2 cellular contexts compared by ENCODE assay signal in the genomic region with DNA sequence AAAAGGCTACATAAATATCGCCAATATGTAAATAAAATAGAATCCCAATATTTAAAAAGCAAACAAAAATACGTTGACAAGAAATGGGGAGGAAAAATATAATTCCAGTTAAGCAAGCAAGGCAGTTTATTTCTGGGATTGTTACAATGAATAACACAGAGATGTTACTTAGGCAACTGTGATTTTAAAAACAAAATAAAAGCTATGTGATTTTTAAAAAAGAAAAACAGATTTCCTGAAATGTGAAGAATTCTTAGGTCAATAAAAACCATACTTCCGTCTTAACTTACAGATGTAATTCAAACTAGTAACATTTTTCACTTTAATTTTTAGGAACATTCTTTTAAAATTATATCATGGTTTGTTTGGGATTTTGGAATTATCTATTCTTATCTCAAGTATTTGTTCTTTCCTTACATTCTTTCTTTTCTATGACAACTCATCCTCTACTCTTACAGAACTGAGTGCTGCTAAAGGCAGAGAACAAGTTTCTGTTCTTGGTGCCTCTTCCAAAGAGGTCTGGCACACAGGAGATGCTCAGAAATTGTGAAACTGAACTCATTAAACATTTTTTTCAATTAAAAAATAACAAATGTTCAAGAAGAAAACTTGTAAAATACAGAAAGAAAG.
TF ChIP-seq lines count a peak whose summit lies in the region.

No MANE protein-coding gene starts in this region.

TF ChIP-seq in SK-N-SH treated with all-trans-retinoic acid at 6 μM for 48 hours, 23 proteins besides CTCF, POLR2A, EP300 and RAD21 (continued from another document):
- TF ChIP-seq, protein P1, sequence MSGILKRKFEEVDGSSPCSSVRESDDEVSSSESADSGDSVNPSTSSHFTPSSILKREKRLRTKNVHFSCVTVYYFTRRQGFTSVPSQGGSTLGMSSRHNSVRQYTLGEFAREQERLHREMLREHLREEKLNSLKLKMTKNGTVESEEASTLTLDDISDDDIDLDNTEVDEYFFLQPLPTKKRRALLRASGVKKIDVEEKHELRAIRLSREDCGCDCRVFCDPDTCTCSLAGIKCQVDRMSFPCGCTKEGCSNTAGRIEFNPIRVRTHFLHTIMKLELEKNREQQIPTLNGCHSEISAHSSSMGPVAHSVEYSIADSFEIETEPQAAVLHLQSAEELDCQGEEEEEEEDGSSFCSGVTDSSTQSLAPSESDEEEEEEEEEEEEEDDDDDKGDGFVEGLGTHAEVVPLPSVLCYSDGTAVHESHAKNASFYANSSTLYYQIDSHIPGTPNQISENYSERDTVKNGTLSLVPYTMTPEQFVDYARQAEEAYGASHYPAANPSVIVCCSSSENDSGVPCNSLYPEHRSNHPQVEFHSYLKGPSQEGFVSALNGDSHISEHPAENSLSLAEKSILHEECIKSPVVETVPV (CRISPR knock-in tag; IDR thresholded peaks at IDR 0.05) = no peak
- TF ChIP-seq TCF4 (CRISPR knock-in tag; IDR thresholded peaks at IDR 0.05; ENCODE audit: borderline replicate concordance) (no peak), ZC3H10 (CRISPR knock-in tag; IDR thresholded peaks at IDR 0.05) (no peak), CREB5 (CRISPR knock-in tag; IDR thresholded peaks at IDR 0.05; ENCODE audit: low read depth) (no peak), BACH2 (CRISPR knock-in tag; IDR thresholded peaks at IDR 0.05; ENCODE audit: borderline replicate concordance) (no peak), RARB (CRISPR knock-in tag; IDR thresholded peaks at IDR 0.05) (no peak), TOX (CRISPR knock-in tag; IDR thresholded peaks at IDR 0.05; ENCODE audit: borderline replicate concordance) (no peak), ZFP3 (CRISPR knock-in tag; IDR thresholded peaks at IDR 0.05) (no peak)

TF ChIP-seq in HepG2, 621 proteins besides CTCF, POLR2A, EP300 and RAD21 (continued from another document):
- no peak for TF ChIP-seq ZBTB4 (CRISPR knock-in tag; IDR thresholded peaks at IDR 0.05; ENCODE audit: borderline replicate concordance)
- no peak for TF ChIP-seq MYC (CRISPR knock-in tag; IDR thresholded peaks at IDR 0.05; ENCODE audit: borderline replicate concordance)
- no peak for TF ChIP-seq HHEX (CRISPR knock-in tag; IDR thresholded peaks at IDR 0.05)
- no peak for TF ChIP-seq MBD4 (IDR thresholded peaks at IDR 0.05; ENCODE audit: borderline replicate concordance, low read length)
- no peak for TF ChIP-seq NKX3-1 (CRISPR knock-in tag; IDR thresholded peaks at IDR 0.05)
- no peak for TF ChIP-seq ZNF256 (CRISPR knock-in tag; conservative IDR thresholded peaks at IDR 0.05)
- no peak for TF ChIP-seq ZFAT (CRISPR knock-in tag; conservative IDR thresholded peaks at IDR 0.05)
- no peak for TF ChIP-seq ISX (CRISPR knock-in tag; conservative IDR thresholded peaks at IDR 0.05)
- TF ChIP-seq PHF21A (CRISPR knock-in tag; IDR thresholded peaks at IDR 0.05) = no peak
- TF ChIP-seq ZSCAN22 (CRISPR knock-in tag; IDR thresholded peaks at IDR 0.05) = no peak
- no peak for TF ChIP-seq MEF2D (CRISPR knock-in tag; IDR thresholded peaks at IDR 0.05)
- no peak for TF ChIP-seq ZNF510 (CRISPR knock-in tag; IDR thresholded peaks at IDR 0.05; ENCODE audit: low read depth)
- TF ChIP-seq ZBTB7A (CRISPR knock-in tag; IDR thresholded peaks at IDR 0.05) = no peak
